ENCODE assay signal across 12 cellular contexts in genomic region chr9:89993678-89994630, GRCh38.
DNase-seq lines count a peak whose midpoint lies in the region; ATAC-seq and TF ChIP-seq lines count a peak whose summit lies in the region.
"Had no signal": no experiment of that assay in that cellular context is flagged by ENCODE, and none has a peak within 500 bp of the region (broad histone marks: within the 10 kb centered on the region; RNA-seq: fewer than 3 reads in every experiment).

No MANE protein-coding gene starts in this region.

- TF ChIP-seq CTCF in brain microvascular endothelial cell (IDR thresholded peaks at IDR 0.05; ENCODE audit: low read depth, low read length, missing control alignments), result no peak
- no peak for TF ChIP-seq CTCF in liver (IDR thresholded peaks at IDR 0.05; ENCODE audit: low read depth, low read length, missing input control)
- TF ChIP-seq CTCF in upper lobe of right lung (IDR thresholded peaks at IDR 0.05), result no peak

- 9% methylated on average over 5 of the region's 5 CpGs for WGBS in liver

- no peak overlapping the region for H3K4me3 Mint-ChIP-seq in activated CD4-positive, alpha-beta T cell treated with anti-CD3 and anti-CD28 coated beads, Interleukin-2, amount 10 ng/mL, durations not matched to agents 7 days and 5 days
- H3K4me3 Mint-ChIP-seq: neural progenitor cell had no signal

- in situ Hi-C loops in brain microvascular endothelial cell (cut with HindIII; ENCODE audit: low pct_ligation_motif_present, low sequenced_read_pairs), result no loop called here

- intact Hi-C loops in upper lobe of right lung (cut with DNase I), result no loop called here

- peak overlapping the region; percentile 61 to 84 for H3K9ac ChIP-seq in liver (ENCODE audit: low read depth in 1 of 2, low read length in 2 of 2)
- H3K9ac ChIP-seq: neural progenitor cell had no signal

- H3K36me3 ChIP-seq in brain microvascular endothelial cell (replicated peaks) (no peaks in the 10 kb centered on the region), liver (ENCODE audit: control insufficient read depth in 4 of 4, insufficient read depth in 3 of 4, low read depth in 1 of 4, low read length in 3 of 4) (no peaks in the 10 kb centered on the region), upper lobe of right lung (no peaks in the 10 kb centered on the region)
- H3K36me3 ChIP-seq: neural progenitor cell had no signal

- H3K4me1 Mint-ChIP-seq in activated CD4-positive, alpha-beta T cell treated with anti-CD3 and anti-CD28 coated beads, Interleukin-2, amount 10 ng/mL, durations not matched to agents 7 days and 5 days, result peaks cover 8% of the 10 kb centered on the region

- ATAC-seq in upper lobe of right lung (peak; percentile 83), HG02885 (IDR thresholded peaks at IDR 0.05; ENCODE audit: poor library complexity, unreplicated experiment) (no peak)
- ATAC-seq: SK-N-SH treated with all-trans-retinoic acid at 6 μM for 48 hours had no signal

- H3K27me3 ChIP-seq in brain microvascular endothelial cell (replicated peaks), result peaks cover 2% of the 10 kb centered on the region
- no peaks in the 10 kb centered on the region for H3K27me3 ChIP-seq in liver (ENCODE audit: control insufficient read depth in 4 of 4, insufficient read depth in 4 of 4, low read length in 3 of 4)
- H3K27me3 ChIP-seq in upper lobe of right lung, result no peaks in the 10 kb centered on the region
- H3K27me3 ChIP-seq: neural progenitor cell had no signal

- no peaks in the 10 kb centered on the region for H3K36me3 Mint-ChIP-seq in activated CD4-positive, alpha-beta T cell treated with anti-CD3 and anti-CD28 coated beads, Interleukin-2, amount 10 ng/mL, durations not matched to agents 7 days and 5 days (ENCODE audit: low read depth)
- H3K36me3 Mint-ChIP-seq: neural progenitor cell had no signal

- H3K27me3 Mint-ChIP-seq in activated CD4-positive, alpha-beta T cell treated with anti-CD3 and anti-CD28 coated beads, Interleukin-2, amount 10 ng/mL, durations not matched to agents 7 days and 5 days, result no peaks in the 10 kb centered on the region

- H3K27ac ChIP-seq in brain microvascular endothelial cell, result no peak overlapping the region
- peak overlapping the region; percentile 95 to 97 for H3K27ac ChIP-seq in liver (ENCODE audit: low read depth in 1 of 2, low read length in 2 of 2)
- H3K27ac ChIP-seq in upper lobe of right lung, result peak overlapping the region; percentile 55
- H3K27ac ChIP-seq: neural progenitor cell had no signal

- H3K4me3 ChIP-seq in brain microvascular endothelial cell (ENCODE audit: low read depth, low read length) (no peak overlapping the region), liver (ENCODE audit: low read depth in 1 of 3, low read length in 3 of 3) (no peak overlapping the region), upper lobe of right lung (no peak overlapping the region)
- H3K4me3 ChIP-seq: neural progenitor cell had no signal

- DNase-seq in NCI-H82 (lab: John Stamatoyannopoulos, UW) (peak; percentile 18), NCI-H82 treated with DMSO at 0.1 percent for 48 hours (lab: John Stamatoyannopoulos, UW; ENCODE audit: unreplicated experiment) (no peak), brain microvascular endothelial cell (peak; percentile 9), upper lobe of right lung (peak; percentile 84), GM19240 (ENCODE audit: insufficient read length, low spot score) (no peak)
- DNase-seq in activated CD4-positive, alpha-beta T cell treated with anti-CD3 and anti-CD28 coated beads, Interleukin-2, amount 10 ng/mL, durations not matched to agents 7 days and 5 days, result no peak
- DNase-seq: foreskin fibroblast, NCI-H1436 had no signal

- no peak overlapping the region for H3K27ac Mint-ChIP-seq in activated CD4-positive, alpha-beta T cell treated with anti-CD3 and anti-CD28 coated beads, Interleukin-2, amount 10 ng/mL, durations not matched to agents 7 days and 5 days
- H3K27ac Mint-ChIP-seq: neural progenitor cell had no signal

- no peaks in the 10 kb centered on the region for H3K9me3 ChIP-seq in liver (ENCODE audit: control insufficient read depth in 4 of 4, low read length in 3 of 4)
- no peaks in the 10 kb centered on the region for H3K9me3 ChIP-seq in upper lobe of right lung

- CTCF ChIA-PET in activated CD4-positive, alpha-beta T cell treated with anti-CD3 and anti-CD28 coated beads, Interleukin-2, amount 10 ng/mL, durations not matched to agents 7 days and 5 days (lab: Charles Lee), result interaction anchor here (2.0 kb wide), 1 partner anchor 9 kb away, joined by 7 read pairs; no protein-coding TSS in a partner anchor

- POLR2A ChIA-PET in activated CD4-positive, alpha-beta T cell treated with anti-CD3 and anti-CD28 coated beads, Interleukin-2, amount 10 ng/mL, durations not matched to agents 7 days and 5 days (lab: Charles Lee), result no interaction called here

- TF ChIP-seq RAD21 in liver (IDR thresholded peaks at IDR 0.05), result peak; percentile 69 to 75

- H3K9me3 Mint-ChIP-seq in activated CD4-positive, alpha-beta T cell treated with anti-CD3 and anti-CD28 coated beads, Interleukin-2, amount 10 ng/mL, durations not matched to agents 7 days and 5 days, result no peaks in the 10 kb centered on the region
- H3K9me3 Mint-ChIP-seq: neural progenitor cell had no signal

- H3K4me1 ChIP-seq in liver (ENCODE audit: control insufficient read depth in 4 of 4, insufficient read depth in 4 of 4, low read length in 3 of 4), result peaks cover 17 to 66% (median 47%) of the 10 kb centered on the region in 4 donors
- peaks cover 30% of the 10 kb centered on the region for H3K4me1 ChIP-seq in upper lobe of right lung

TF ChIP-seq in liver, 16 proteins besides CTCF, POLR2A, EP300 and RAD21:
- TF ChIP-seq TAF1 (conservative IDR thresholded peaks at IDR 0.05) (no peak), MAX (IDR thresholded peaks at IDR 0.05) (peak; percentile 80), SP1 (IDR thresholded peaks at IDR 0.05) (peak; percentile 98), HNF4A (conservative IDR thresholded peaks at IDR 0.05) (peak; percentile 97 to 98), YY1 (IDR thresholded peaks at IDR 0.05) (peak; percentile 85), GABPA (IDR thresholded peaks at IDR 0.05 in 1 of 2, conservative IDR thresholded peaks at IDR 0.05 in 1 of 2) (peak in 1 of 2 donors; percentile 45), RXRA (IDR thresholded peaks at IDR 0.05) (peak; percentile 95 to 99), REST (IDR thresholded peaks at IDR 0.05) (peak; percentile 53), HNF4G (IDR thresholded peaks at IDR 0.05) (peak; percentile 94), FOXA2 (IDR thresholded peaks at IDR 0.05) (peak; percentile 56), FOXA1 (IDR thresholded peaks at IDR 0.05) (peak; percentile 16), JUND (IDR thresholded peaks at IDR 0.05) (peak; percentile 65 to 90), EGR1 (IDR thresholded peaks at IDR 0.05; ENCODE audit: low read depth in 2 of 2) (peak in 1 of 2 donors; percentile 93), NR2F2 (IDR thresholded peaks at IDR 0.05) (peak; percentile 99)
- TF ChIP-seq, protein P1, sequence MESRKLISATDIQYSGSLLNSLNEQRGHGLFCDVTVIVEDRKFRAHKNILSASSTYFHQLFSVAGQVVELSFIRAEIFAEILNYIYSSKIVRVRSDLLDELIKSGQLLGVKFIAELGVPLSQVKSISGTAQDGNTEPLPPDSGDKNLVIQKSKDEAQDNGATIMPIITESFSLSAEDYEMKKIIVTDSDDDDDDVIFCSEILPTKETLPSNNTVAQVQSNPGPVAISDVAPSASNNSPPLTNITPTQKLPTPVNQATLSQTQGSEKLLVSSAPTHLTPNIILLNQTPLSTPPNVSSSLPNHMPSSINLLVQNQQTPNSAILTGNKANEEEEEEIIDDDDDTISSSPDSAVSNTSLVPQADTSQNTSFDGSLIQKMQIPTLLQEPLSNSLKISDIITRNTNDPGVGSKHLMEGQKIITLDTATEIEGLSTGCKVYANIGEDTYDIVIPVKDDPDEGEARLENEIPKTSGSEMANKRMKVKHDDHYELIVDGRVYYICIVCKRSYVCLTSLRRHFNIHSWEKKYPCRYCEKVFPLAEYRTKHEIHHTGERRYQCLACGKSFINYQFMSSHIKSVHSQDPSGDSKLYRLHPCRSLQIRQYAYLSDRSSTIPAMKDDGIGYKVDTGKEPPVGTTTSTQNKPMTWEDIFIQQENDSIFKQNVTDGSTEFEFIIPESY (IDR thresholded peaks at IDR 0.05), result peak; percentile 78
- TF ChIP-seq, protein P2, sequence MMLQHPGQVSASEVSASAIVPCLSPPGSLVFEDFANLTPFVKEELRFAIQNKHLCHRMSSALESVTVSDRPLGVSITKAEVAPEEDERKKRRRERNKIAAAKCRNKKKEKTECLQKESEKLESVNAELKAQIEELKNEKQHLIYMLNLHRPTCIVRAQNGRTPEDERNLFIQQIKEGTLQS (IDR thresholded peaks at IDR 0.05), result peak; percentile 84

Comparison
In these comparisons a context has a peak if more than half of its experiments do, and no peak if none do; other contexts are left out.
1. DNase-seq: peak in NCI-H82 (single experiment), brain microvascular endothelial cell (single experiment) and upper lobe of right lung (single experiment); none in NCI-H82 treated with DMSO at 0.1 percent for 48 hours (single experiment), activated CD4-positive, alpha-beta T cell treated with anti-CD3 and anti-CD28 coated beads, Interleukin-2, amount 10 ng/mL, durations not matched to agents 7 days and 5 days (single experiment) and GM19240 (single experiment).